1 cellular context compared by ENCODE assay signal in the genomic region with DNA sequence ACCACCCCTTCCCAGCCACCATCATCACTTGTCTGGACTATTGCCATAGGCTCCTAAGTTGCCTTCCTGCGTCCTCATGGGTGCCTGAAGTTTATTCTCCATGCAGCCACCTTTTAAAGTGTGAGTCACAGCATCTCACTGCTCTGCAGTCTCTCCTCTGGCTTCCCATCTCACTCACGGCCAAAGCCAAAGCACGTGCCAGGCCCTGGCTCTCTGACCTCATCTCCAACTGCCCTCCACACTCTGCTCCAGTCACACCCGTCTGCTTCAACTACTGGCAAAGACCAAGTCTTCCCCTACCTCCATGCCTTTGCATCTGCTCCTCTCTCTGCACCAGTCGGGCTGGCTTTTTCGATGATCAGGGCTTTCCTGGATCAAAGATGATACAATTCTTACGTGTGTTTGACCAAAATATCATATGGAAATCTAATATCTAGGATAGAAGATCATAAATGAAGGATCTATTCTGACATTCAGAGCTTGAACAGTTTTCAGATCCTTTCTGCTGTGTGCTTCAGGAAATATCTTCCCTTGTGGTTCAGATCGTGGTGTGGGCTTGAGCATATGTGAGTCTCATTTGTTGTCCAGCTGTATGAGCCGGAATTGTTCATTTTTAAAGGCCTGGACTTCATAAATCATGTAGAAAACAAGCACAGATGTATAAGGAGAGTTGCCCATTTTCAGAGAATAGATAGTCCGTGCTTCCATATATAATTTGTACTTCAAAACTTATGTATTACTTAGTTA.
TF ChIP-seq lines count a peak whose summit lies in the region.

No MANE protein-coding gene starts in this region.

TF ChIP-seq in SK-N-SH, 30 proteins besides CTCF, POLR2A, EP300 and RAD21 (continued from another document):
- TF ChIP-seq REST (IDR thresholded peaks at IDR 0.05; ENCODE audit: low read depth, low read length): no peak
TF ChIP-seq in SK-N-SH: peak in this region for 3.
